In genomic region chrX:40195368-40195767, GRCh38 we compare ENCODE assay signal across 33 cellular contexts.
"Had no signal": no experiment of that assay in that cellular context is flagged by ENCODE, and none has a peak within 500 bp of the region (broad histone marks: within the 10 kb centered on the region; RNA-seq: fewer than 3 reads in every experiment).

No MANE protein-coding gene starts in this region.

- H3K9me3 ChIP-seq: adrenal gland, ascending aorta, body of pancreas, breast epithelium had no signal

- ATAC-seq: activated naive CD4-positive, alpha-beta T cell treated with anti-CD3 and anti-CD28 coated beads, Interleukin-2, amount 50 U/mL, for 72 hours; activated naive CD8-positive, alpha-beta T cell treated with anti-CD3 and anti-CD28 coated beads, Interleukin-2, amount 50 U/mL, for 24 hours; activated T-cell treated with anti-CD3 and anti-CD28 coated beads, Interleukin-2, amount 50 U/mL, for 4 hours; activated T-cell treated with anti-CD3 and anti-CD28 coated beads, Interleukin-2, amount 50 U/mL, for 72 hours; activated T-helper 17 cell treated with anti-CD3 and anti-CD28 coated beads, Interleukin-2, amount 50 U/mL, for 72 hours; body of pancreas had no signal

- H3K27ac ChIP-seq: adrenal gland, ascending aorta, body of pancreas, brain microvascular endothelial cell, breast epithelium, cardiac muscle cell had no signal

- H3K4me1 ChIP-seq: adrenal gland, ascending aorta, body of pancreas, breast epithelium had no signal

- H3K4me3 ChIP-seq: adrenal gland, ascending aorta, body of pancreas, breast epithelium, cardiac muscle cell had no signal

- H3K27me3 ChIP-seq: adrenal gland, ascending aorta, body of pancreas, brain microvascular endothelial cell, cardiac muscle cell had no signal

- FAIRE-seq: bronchial epithelial cell had no signal

- H3K36me3 ChIP-seq: adrenal gland, ascending aorta, brain microvascular endothelial cell, breast epithelium, cardiac muscle cell had no signal

- DNase-seq: activated effector memory CD4-positive, alpha-beta T cell treated with anti-CD3 and anti-CD28 coated beads, Interleukin-2, amount 50 U/mL, for 16 hours; activated effector memory CD4-positive, alpha-beta T cell treated with Interleukin-2 at 50 U/mL for 16 hours; activated gamma-delta T cell; activated gamma-delta T cell treated with Interleukin-2 at 50 U/mL for 16 hours; activated naive CD4-positive, alpha-beta T cell; activated naive CD4-positive, alpha-beta T cell treated with anti-CD3 and anti-CD28 coated beads for 36 hours; activated naive CD4-positive, alpha-beta T cell treated with anti-CD3 and anti-CD28 coated beads, Interleukin-2, amount 10 ng/mL, durations not matched to agents 7 days and 5 days; activated naive CD4-positive, alpha-beta T cell treated with anti-CD3 and anti-CD28 coated beads, Interleukin-2, amount 50 U/mL, for 16 hours; activated naive CD4-positive, alpha-beta T cell treated with Interleukin-2 at 50 U/mL for 16 hours; activated naive CD8-positive, alpha-beta T cell treated with anti-CD3 and anti-CD28 coated beads for 36 hours; activated naive CD8-positive, alpha-beta T cell treated with anti-CD3 and anti-CD28 coated beads, Interleukin-2, amount 10 ng/mL, durations not matched to agents 7 days and 5 days; activated naive CD8-positive, alpha-beta T cell treated with anti-CD3 and anti-CD28 coated beads, Interleukin-2, amount 50 U/mL, for 24 hours; activated T-cell treated with anti-CD3 and anti-CD28 coated beads, Interleukin-2, amount 50 U/mL, for 1 hour; activated T-cell treated with anti-CD3 and anti-CD28 coated beads, Interleukin-2, amount 50 U/mL, for 24 hours; activated T-cell treated with anti-CD3 and anti-CD28 coated beads, Interleukin-2, amount 50 U/mL, for 4 hours; activated T-cell treated with anti-CD3 and anti-CD28 coated beads, Interleukin-2, amount 50 U/mL, for 48 hours; activated T-cell treated with anti-CD3 and anti-CD28 coated beads, Interleukin-2, amount 50 U/mL, for 72 hours; adrenal gland; amniotic stem cell; amygdala; anterior cingulate cortex; aorta; body of pancreas; brain microvascular endothelial cell; caudate nucleus; central memory CD4-positive, alpha-beta T cell; cerebellar nuclear complex had no signal
